8 cellular contexts compared by ENCODE assay signal in genomic region chr15:101333907-101334789, GRCh38. TPM values are rescaled to one million over a fixed set of nuclear protein-coding genes. Genes with fewer than 3 reads are reported as not detected.
DNase-seq lines count a peak whose midpoint lies in the region; ATAC-seq and TF ChIP-seq lines count a peak whose summit lies in the region.
"Not testable (repeated sequence)": the region's sequence is repeated elsewhere in the genome, so short reads cannot be mapped to it uniquely, and the experiment has no call there.

No MANE protein-coding gene starts in this region.

- DNase-seq in DMS53 (lab: John Stamatoyannopoulos, UW) (peak; percentile 7), T-helper 1 cell (peak; percentile 22 to 63 (median 54))
- DNase-seq in LNCaP clone FGC (ENCODE audit: low read depth); mammary epithelial cell; neuronal stem cell (ENCODE audit: low spot score): not testable (repeated sequence)
- DNase-seq in activated CD8-positive, alpha-beta memory T cell treated with anti-CD3 and anti-CD28 coated beads, Interleukin-2, amount 50 U/mL, for 24 hours (ENCODE audit: extremely low read depth), result peak; percentile 20
- peak; percentile 8 to 14 for DNase-seq in stimulated activated CD8-positive, alpha-beta memory T cell treated with anti-CD3 and anti-CD28 coated beads, Interleukin-7, amount 100 ng/mL, for 1 hour (ENCODE audit: low read depth in 2 of 2)

- not testable (repeated sequence) for H3K4me1 ChIP-seq in mammary epithelial cell (ENCODE audit: insufficient read depth, low read length); neuronal stem cell (ENCODE audit: control insufficient read depth in 2 of 2, insufficient read depth in 1 of 2, low read depth in 1 of 2, low read length in 2 of 2)

- H4K91ac ChIP-seq in neuronal stem cell (ENCODE audit: low read depth, low read length, poor library complexity), result not testable (repeated sequence)

- not testable (repeated sequence) for H2AK5ac ChIP-seq in neuronal stem cell (ENCODE audit: low read depth, low read length)

- not testable (repeated sequence) for H3K14ac ChIP-seq in neuronal stem cell (ENCODE audit: low read length)

- H3K9ac ChIP-seq in mammary epithelial cell (ENCODE audit: insufficient read depth, low read length); neuronal stem cell (ENCODE audit: low read depth, low read length, poor library complexity): not testable (repeated sequence)

- CTCF ChIA-PET in mammary epithelial cell (lab: Charles Lee; ENCODE audit: low non-redundant PET), result not testable (repeated sequence)

- not testable (repeated sequence) for H2BK15ac ChIP-seq in neuronal stem cell (ENCODE audit: low read length)

- dilution Hi-C loops in mammary epithelial cell (cut with HindIII; ENCODE audit: low sequenced_read_pairs), result not testable (repeated sequence)

- H3K4ac ChIP-seq in neuronal stem cell (ENCODE audit: low read length), result not testable (repeated sequence)

- not testable (repeated sequence) for H2BK5ac ChIP-seq in neuronal stem cell (ENCODE audit: low read length)

- H3K23ac ChIP-seq in neuronal stem cell (ENCODE audit: low read depth, low read length, poor library complexity), result not testable (repeated sequence)

- intact Hi-C loops in mammary epithelial cell (cut with micrococcal nuclease), result not testable (repeated sequence)

- 95% methylated on average over 6 of the region's 16 CpGs for WGBS in mammary epithelial cell (ENCODE audit: low coverage, missing lambda C conversion rate)
- WGBS in neuronal stem cell (ENCODE audit: extremely low coverage in 2 of 2, insufficient read length in 2 of 2, insufficient replicate concordance in 1 of 2), 2 donors, result no CpG with 5 or more reads among the region's 16 CpGs

- not testable (repeated sequence) for H2BK120ac ChIP-seq in neuronal stem cell (ENCODE audit: low read depth, low read length)

- not testable (repeated sequence) for H3K18ac ChIP-seq in neuronal stem cell (ENCODE audit: low read length)

- H3K4me3 ChIP-seq in LNCaP clone FGC (ENCODE audit: low read depth, low read length) (peak overlapping the region; percentile 3; the same call in 1 of the 2 replicates), neuronal stem cell (ENCODE audit: low read length in 2 of 2) (peak overlapping the region in 1 of 2 donors; percentile 56)
- not testable (repeated sequence) for H3K4me3 ChIP-seq in mammary epithelial cell (replicated peaks in 1 of 3; ENCODE audit: insufficient read depth in 1 of 3, low read depth in 2 of 3, low read length in 3 of 3)

- in situ Hi-C loops in mammary epithelial cell (cut with MboI; ENCODE audit: low sequenced_read_pairs in 2 of 2), result not testable (repeated sequence)

- not testable (repeated sequence) for H2BK12ac ChIP-seq in neuronal stem cell (ENCODE audit: low read length)

- H3K27ac ChIP-seq in mammary epithelial cell (ENCODE audit: insufficient read depth, low read depth, low read length); neuronal stem cell (replicated peaks; ENCODE audit: low read length): not testable (repeated sequence)

- not testable (repeated sequence) for H3K9me3 ChIP-seq in mammary epithelial cell (replicated peaks; ENCODE audit: insufficient read depth, low read length); neuronal stem cell (replicated peaks in 1 of 2; ENCODE audit: control insufficient read depth in 2 of 2, insufficient read depth in 1 of 2, low read depth in 1 of 2, low read length in 2 of 2)

- H3K4me2 ChIP-seq in mammary epithelial cell (ENCODE audit: insufficient read depth, low read depth, low read length); neuronal stem cell (ENCODE audit: insufficient read depth, low read length, poor library complexity, severe bottlenecking): not testable (repeated sequence)

- H2AFZ ChIP-seq in mammary epithelial cell (ENCODE audit: low read depth, low read length), result peak overlapping the region; percentile 37
- peak overlapping the region; percentile 97 for H2AFZ ChIP-seq in neuronal stem cell (ENCODE audit: low read length)

- H3K27me3 ChIP-seq in mammary epithelial cell (ENCODE audit: insufficient read depth, low read length); neuronal stem cell (ENCODE audit: control insufficient read depth in 3 of 3, insufficient read depth in 3 of 3, low read depth in 1 of 3, low read length in 3 of 3): not testable (repeated sequence)

- not testable (repeated sequence) for BruUV-seq in mammary epithelial cell (replicated peaks; lab: Mats Ljungman, UMichigan)

- H3K79me2 ChIP-seq in mammary epithelial cell (ENCODE audit: insufficient read depth, low read length), result not testable (repeated sequence)

- TF ChIP-seq CTCF in LNCaP clone FGC (IDR thresholded peaks at IDR 0.05; ENCODE audit: control insufficient read depth, extremely low read depth, insufficient read depth); mammary epithelial cell (conservative IDR thresholded peaks at IDR 0.05 in 1 of 2, IDR thresholded peaks at IDR 0.05 in 1 of 2; ENCODE audit: extremely low read depth in 1 of 2, insufficient read depth in 1 of 2, low read depth in 1 of 2, low read length in 2 of 2): not testable (repeated sequence)

- H4K8ac ChIP-seq in neuronal stem cell (ENCODE audit: low read depth, low read length), result not testable (repeated sequence)

- not testable (repeated sequence) for H3K36me3 ChIP-seq in mammary epithelial cell (ENCODE audit: insufficient read depth, low read length); neuronal stem cell (replicated peaks in 1 of 2; ENCODE audit: control insufficient read depth in 2 of 2, insufficient read depth in 2 of 2, low read length in 2 of 2)

- not testable (repeated sequence) for H3K79me1 ChIP-seq in neuronal stem cell (ENCODE audit: low read depth, low read length)

- peak; percentile 49 for ATAC-seq in GM21737 (IDR thresholded peaks at IDR 0.05; ENCODE audit: unreplicated experiment)

- not testable (repeated sequence) for H4K20me1 ChIP-seq in mammary epithelial cell (ENCODE audit: insufficient read depth, low read length)

RNA-seq across cellular contexts. Expression of gene SNRPA1, which starts 39.1 kb away (rescaled TPM):
- total RNA-seq in mammary epithelial cell, result 10 to 100 TPM; 17.2 to 85.7 TPM
- 75.0 TPM for polyA plus RNA-seq in mammary epithelial cell
- polyA minus RNA-seq in mammary epithelial cell, result 32.0 TPM
- polyA plus RNA-seq in neuronal stem cell (2013, experiment 1 of 2), result 125 TPM
- polyA plus RNA-seq in neuronal stem cell (2013, experiment 2 of 2), result 129 TPM

RNA-seq across cellular contexts. Expression of gene SELENOS, which starts 56.9 kb away (rescaled TPM):
- 10 to 100 TPM; 51.7 to 81.2 TPM for total RNA-seq in mammary epithelial cell
- 68.4 TPM for polyA plus RNA-seq in mammary epithelial cell
- 23.9 TPM for polyA minus RNA-seq in mammary epithelial cell
- 27.7 TPM for polyA plus RNA-seq in neuronal stem cell (2013, experiment 1 of 2)
- 28.7 TPM for polyA plus RNA-seq in neuronal stem cell (2013, experiment 2 of 2)
